ENCODE assay signal across 20 cellular contexts in the genomic region with DNA sequence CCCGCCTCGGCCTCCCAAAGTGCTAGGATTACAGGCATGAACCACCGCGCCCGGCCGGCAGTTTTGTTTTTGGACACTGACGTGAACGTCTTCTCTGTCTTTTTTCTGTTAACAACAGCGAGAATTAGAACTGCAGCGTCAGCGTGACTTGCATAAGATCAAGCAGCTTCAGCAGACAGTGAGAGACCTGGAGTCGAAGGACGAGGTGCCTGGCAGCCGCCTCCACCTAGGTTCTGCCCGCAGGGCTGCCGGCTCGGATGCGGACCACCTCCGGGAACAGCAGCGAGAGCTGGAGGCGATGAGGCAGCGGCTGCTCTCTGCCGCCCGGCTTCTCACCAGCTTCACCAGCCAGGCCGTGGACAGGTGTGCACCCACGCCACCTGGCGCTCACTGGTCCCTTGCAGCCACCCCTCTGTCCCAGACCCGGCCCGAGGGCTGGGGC. TPM values are rescaled to one million over a fixed set of nuclear protein-coding genes. Genes with fewer than 3 reads are reported as not detected.
DNase-seq lines count a peak whose midpoint lies in the region; ATAC-seq and TF ChIP-seq lines count a peak whose summit lies in the region.
"Had no signal": no experiment of that assay in that cellular context is flagged by ENCODE, and none has a peak within 500 bp of the region (broad histone marks: within the 10 kb centered on the region; RNA-seq: fewer than 3 reads in every experiment).

No MANE protein-coding gene starts in this region.

- H3K9me3 ChIP-seq in CD8-positive, alpha-beta T cell (ENCODE audit: low read length), result no peaks in the 10 kb centered on the region
- H3K9me3 ChIP-seq in lower lobe of right lung, result no peaks in the 10 kb centered on the region
- H3K9me3 ChIP-seq in trophoblast cell (ENCODE audit: insufficient read depth, low read depth, low read length), result peaks cover 6% of the 10 kb centered on the region
- H3K9me3 ChIP-seq: A549, SJSA1 had no signal

- intact Hi-C loops in CD8-positive, alpha-beta T cell (cut with DNase I, micrococcal nuclease), result loop anchor here in 1 of 2 experiments (2.0 kb wide), 1 partner anchor 23 kb away; the partner anchor contains the start of gene DIP2A
- intact Hi-C loops in lower lobe of right lung (cut with DNase I), result no loop called here

- no peak overlapping the region for H2BK120ac ChIP-seq in trophoblast cell (ENCODE audit: insufficient read depth, low read length, poor library complexity)

- H3K4me1 ChIP-seq in CD8-positive, alpha-beta T cell (ENCODE audit: insufficient read depth, low read length), result peaks cover 25% of the 10 kb centered on the region
- H3K4me1 ChIP-seq in lower lobe of right lung (no peaks in the 10 kb centered on the region), trophoblast cell (ENCODE audit: control insufficient read depth in 1 of 2, insufficient read depth in 2 of 2, low read length in 2 of 2) (peaks cover 0 to 4% of the 10 kb centered on the region in 2 experiments)
- H3K4me1 ChIP-seq: A549, SJSA1 had no signal

- no peak for TF ChIP-seq CTCF in CD8-positive, alpha-beta T cell (IDR thresholded peaks at IDR 0.05)
- no peak for TF ChIP-seq CTCF in lower lobe of right lung (IDR thresholded peaks at IDR 0.05)

- H3K9me3 Mint-ChIP-seq in CD8-positive, alpha-beta T cell, result no peaks in the 10 kb centered on the region
- H3K9me3 Mint-ChIP-seq: HFFc6 had no signal

- H3K14ac ChIP-seq in trophoblast cell (ENCODE audit: low read length), result no peak overlapping the region

- no peak overlapping the region for H3K4ac ChIP-seq in trophoblast cell (ENCODE audit: low read depth, low read length)

- no peak overlapping the region for H3K27ac ChIP-seq in CD8-positive, alpha-beta T cell (ENCODE audit: low read depth, low read length)
- peak overlapping the region; percentile 26 for H3K27ac ChIP-seq in caudate nucleus (ENCODE audit: low read depth, low read length)
- no peak overlapping the region for H3K27ac ChIP-seq in lower lobe of right lung
- no peak overlapping the region for H3K27ac ChIP-seq in trophoblast cell (ENCODE audit: low read depth, low read length)
- H3K27ac ChIP-seq: A549, SJSA1 had no signal

- no peak overlapping the region for H3K4me3 Mint-ChIP-seq in CD8-positive, alpha-beta T cell
- H3K4me3 Mint-ChIP-seq: B cell, CD14-positive monocyte, HFFc6 had no signal

- peak overlapping the region; percentile 22 for H3K27ac Mint-ChIP-seq in CD8-positive, alpha-beta T cell
- H3K27ac Mint-ChIP-seq: B cell, HFFc6 had no signal

- H4K12ac ChIP-seq in trophoblast cell (ENCODE audit: low read depth, low read length), result no peak overlapping the region

- WGBS in trophoblast cell (ENCODE audit: extremely low coverage, insufficient coverage, insufficient read length), result no CpG with 5 or more reads among the region's 29 CpGs

- no peak overlapping the region for H3K9ac ChIP-seq in trophoblast cell (ENCODE audit: low read length)

- no peak overlapping the region for H3K18ac ChIP-seq in trophoblast cell (ENCODE audit: low read length)

- H3K27me3 ChIP-seq in CD8-positive, alpha-beta T cell (ENCODE audit: insufficient read depth, low read length), result no peaks in the 10 kb centered on the region
- H3K27me3 ChIP-seq in H7 (ENCODE audit: control insufficient read depth, insufficient read depth, low read length), result no peaks in the 10 kb centered on the region
- no peaks in the 10 kb centered on the region for H3K27me3 ChIP-seq in lower lobe of right lung (ENCODE audit: low read depth)
- H3K27me3 ChIP-seq in trophoblast cell (ENCODE audit: insufficient read depth, low read length), result no peaks in the 10 kb centered on the region
- H3K27me3 ChIP-seq: SJSA1 had no signal

- H3K27me3 Mint-ChIP-seq in CD8-positive, alpha-beta T cell (ENCODE audit: low read depth), result no peaks in the 10 kb centered on the region
- H3K27me3 Mint-ChIP-seq: B cell had no signal

- peaks cover 77% of the 10 kb centered on the region for H3K36me3 Mint-ChIP-seq in CD8-positive, alpha-beta T cell

- no peak overlapping the region for H3K4me2 ChIP-seq in trophoblast cell (ENCODE audit: low read length)
- H3K4me2 ChIP-seq: A549 had no signal

- H4K91ac ChIP-seq in trophoblast cell (ENCODE audit: low read depth, low read length), result no peak overlapping the region

- H4K8ac ChIP-seq in trophoblast cell (ENCODE audit: low read depth, low read length), result no peak overlapping the region

- CTCF ChIA-PET in CD8-positive, alpha-beta T cell (lab: Charles Lee), result no interaction called here

- no peak for DNase-seq in CD8-positive, alpha-beta T cell
- DNase-seq in H7 (peak; percentile 74), caudate nucleus (lab: John Stamatoyannopoulos, UW) (peak in 6 of 61 donors; percentile 14 to 47 (median 24)), lower lobe of right lung (peak; percentile 34), trophoblast cell (no peak), NCI-H82 treated with DMSO at 0.1 percent for 48 hours (lab: John Stamatoyannopoulos, UW; ENCODE audit: unreplicated experiment) (no peak)
- DNase-seq: COR-L47, DMS79 treated with DMSO at 0.1 percent for 48 hours, HFFc6, NCI-H1105, NCI-H1694, NCI-H2081 treated with DMSO at 0.1 percent for 48 hours, NCI-H446, NCI-H526, OCI-M1 had no signal

- H2AK5ac ChIP-seq in trophoblast cell (ENCODE audit: low read length), result no peak overlapping the region

- H3K79me1 ChIP-seq in trophoblast cell (ENCODE audit: low read length), result no peaks in the 10 kb centered on the region

- POLR2A ChIA-PET in CD8-positive, alpha-beta T cell (lab: Charles Lee), result no interaction called here

- H2AFZ ChIP-seq in trophoblast cell (ENCODE audit: insufficient read depth, low read length, poor library complexity), result no peak overlapping the region

- H3K36me3 ChIP-seq in CD8-positive, alpha-beta T cell (ENCODE audit: insufficient read depth, low read length), result peaks cover 13% of the 10 kb centered on the region
- H3K36me3 ChIP-seq in H7 (replicated peaks; ENCODE audit: control insufficient read depth, insufficient read depth, low read length) (peaks cover 18% of the 10 kb centered on the region), lower lobe of right lung (peaks cover 88% of the 10 kb centered on the region), trophoblast cell (ENCODE audit: control insufficient read depth in 1 of 2, insufficient read depth in 2 of 2, low read length in 2 of 2) (peaks cover 65 to 66% of the 10 kb centered on the region in 2 experiments)

- H3K23ac ChIP-seq in trophoblast cell (ENCODE audit: low read length), result no peak overlapping the region

- peaks cover 25% of the 10 kb centered on the region for H3K4me1 Mint-ChIP-seq in CD8-positive, alpha-beta T cell (ENCODE audit: low read depth)

- no peaks in the 10 kb centered on the region for H3K79me2 ChIP-seq in trophoblast cell (ENCODE audit: control insufficient read depth, insufficient read depth, low read length, poor library complexity)

- no peak overlapping the region for H2BK5ac ChIP-seq in trophoblast cell (ENCODE audit: low read depth, low read length, poor library complexity)

- H3K4me3 ChIP-seq in CD8-positive, alpha-beta T cell (ENCODE audit: low read depth, low read length), result no peak overlapping the region
- H3K4me3 ChIP-seq in H7 (ENCODE audit: insufficient read depth, low read depth, low read length), result no peak overlapping the region
- no peak overlapping the region for H3K4me3 ChIP-seq in lower lobe of right lung
- no peak overlapping the region for H3K4me3 ChIP-seq in trophoblast cell (ENCODE audit: low read depth, low read length)
- H3K4me3 ChIP-seq: A549, SJSA1 had no signal

- no peak overlapping the region for H2BK12ac ChIP-seq in trophoblast cell (ENCODE audit: low read length)

- ATAC-seq in CD8-positive, alpha-beta T cell, result no peak
- no peak for ATAC-seq in lower lobe of right lung
- no peak for ATAC-seq in activated CD4-positive, CD25-positive, alpha-beta regulatory T cell treated with anti-CD3 and anti-CD28 coated beads, Interleukin-2, amount 50 U/mL, for 24 hours
- ATAC-seq: A549 had no signal

RNA-seq across cellular contexts. Expression of gene DIP2A, which starts 22.9 kb away (rescaled TPM):
- total RNA-seq in CD8-positive, alpha-beta T cell, result 10 to 100 TPM; 59.5 to 62.3 TPM
- 19.4 and 30.2 TPM in 2 replicates for total RNA-seq in H7 (2014; rRNA removed; shearing (Covaris generic))
- total RNA-seq in lower lobe of right lung, result 41.0 TPM
- 21.7 and 21.9 TPM in 2 replicates for polyA plus RNA-seq in trophoblast cell (2013)

Comparison
In these comparisons a context has a peak if more than half of its experiments do, and no peak if none do; other contexts are left out.
1. DNase-seq: peak in H7 (single experiment) and lower lobe of right lung (single experiment); none in CD8-positive, alpha-beta T cell (0 of 7), trophoblast cell (0 of 2) and NCI-H82 treated with DMSO at 0.1 percent for 48 hours (single experiment).